In the genomic region with DNA sequence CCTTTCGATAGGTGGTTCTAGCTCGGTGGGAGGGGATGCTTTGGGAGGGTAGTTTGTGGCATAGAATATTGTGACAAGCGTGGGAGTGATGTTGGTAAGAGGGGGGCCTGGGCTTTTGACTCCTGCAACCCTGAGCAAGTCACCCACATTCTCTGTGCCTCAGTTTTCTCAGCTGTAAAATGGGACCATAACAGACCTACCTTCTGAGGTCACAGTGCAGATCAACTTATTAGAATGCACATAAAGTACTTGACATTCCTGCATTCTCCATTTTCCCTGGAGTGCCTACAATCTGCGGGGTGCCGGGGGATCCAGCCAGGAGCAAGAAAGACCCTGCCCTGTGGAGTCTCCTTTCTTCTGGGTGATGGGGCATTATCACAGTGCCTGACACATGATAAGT, we compare ENCODE assay signal across 16 cellular contexts.
DNase-seq lines count a peak whose midpoint lies in the region; ATAC-seq and TF ChIP-seq lines count a peak whose summit lies in the region.
"Had no signal": no experiment of that assay in that cellular context is flagged by ENCODE, and none has a peak within 500 bp of the region (broad histone marks: within the 10 kb centered on the region; RNA-seq: fewer than 3 reads in every experiment).

No MANE protein-coding gene starts in this region.

- POLR2A ChIA-PET in PC-9 (lab: Charles Lee; ENCODE audit: unreplicated experiment): no interaction called here

- no peaks in the 10 kb centered on the region for H3K79me2 ChIP-seq in PC-9 (ENCODE audit: low read depth)

- intact Hi-C loops in PC-9 (cut with micrococcal nuclease; ENCODE audit: unreplicated experiment): no loop called here
- intact Hi-C loops in dendritic cell treated with granulocyte-macrophage colony-stimulating factor and Interleukin-4, amounts not matched to agents 40 ng/mL and 50 ng/mL, for 4 days (cut with micrococcal nuclease): no loop called here

- TF ChIP-seq EP300 in upper lobe of left lung (IDR thresholded peaks at IDR 0.05): no peak

- H3K36me3 ChIP-seq in PC-9 (ENCODE audit: low read depth) (no peaks in the 10 kb centered on the region), upper lobe of left lung (no peaks in the 10 kb centered on the region)
- H3K36me3 ChIP-seq: BLaER1 treated with 17β-estradiol and CSF1 and Interleukin-3, amounts not matched to agents 10 nM and 100 nM had no signal

- H3K4me1 Mint-ChIP-seq in activated naive CD4-positive, alpha-beta T cell treated with anti-CD3 and anti-CD28 coated beads, Interleukin-2, amount 50 U/mL, for 24 hours: no peaks in the 10 kb centered on the region
- H3K4me1 Mint-ChIP-seq in dendritic cell treated with granulocyte-macrophage colony-stimulating factor and Interleukin-4, amounts not matched to agents 40 ng/mL and 50 ng/mL, for 4 days (ENCODE audit: low read depth): peaks cover 77% of the 10 kb centered on the region

- H3K9me3 ChIP-seq in PC-9 (ENCODE audit: insufficient read depth, low read depth) (no peaks in the 10 kb centered on the region), upper lobe of left lung (no peaks in the 10 kb centered on the region)

- H3K4me3 Mint-ChIP-seq in activated naive CD4-positive, alpha-beta T cell treated with anti-CD3 and anti-CD28 coated beads, Interleukin-2, amount 50 U/mL, for 24 hours: no peak overlapping the region
- no peak overlapping the region for H3K4me3 Mint-ChIP-seq in dendritic cell treated with granulocyte-macrophage colony-stimulating factor and Interleukin-4, amounts not matched to agents 40 ng/mL and 50 ng/mL, for 4 days
- H3K4me3 Mint-ChIP-seq: CD4-positive, alpha-beta T cell; GM23338; H9 had no signal

- 78 to 92% methylated on average over 5 of the region's 5 CpGs for WGBS in upper lobe of left lung, 2 donors

- H2AFZ ChIP-seq in PC-9: no peak overlapping the region

- H3K27ac ChIP-seq in PC-9: no peak overlapping the region
- H3K27ac ChIP-seq in upper lobe of left lung: peak overlapping the region; percentile 21 to 80 (median 48)
- H3K27ac ChIP-seq: BLaER1 treated with 17β-estradiol and CSF1 and Interleukin-3, amounts not matched to agents 10 nM and 100 nM had no signal

- no peaks in the 10 kb centered on the region; the same call in 1 of the 2 replicates for H3F3A ChIP-seq in PC-9 (ENCODE audit: insufficient read depth, low read depth)

- BruUV-seq in PC-9 (replicated peaks; lab: Mats Ljungman, UMichigan): no TSS peak

- peak overlapping the region; percentile 14 for H3K27ac Mint-ChIP-seq in activated naive CD4-positive, alpha-beta T cell treated with anti-CD3 and anti-CD28 coated beads, Interleukin-2, amount 50 U/mL, for 24 hours
- peak overlapping the region; percentile 39 for H3K27ac Mint-ChIP-seq in dendritic cell treated with granulocyte-macrophage colony-stimulating factor and Interleukin-4, amounts not matched to agents 40 ng/mL and 50 ng/mL, for 4 days
- H3K27ac Mint-ChIP-seq: CD4-positive, alpha-beta T cell; GM23338 had no signal

- H3K4me1 ChIP-seq in PC-9 (replicated peaks; ENCODE audit: insufficient read depth): peaks cover 7% of the 10 kb centered on the region; the same call in 1 of the 2 replicates
- H3K4me1 ChIP-seq in upper lobe of left lung: peaks cover 0 to 4% (median 0%) of the 10 kb centered on the region in 4 donors

- H3K4me2 ChIP-seq in PC-9: 0 out of 2 replicates have a peak overlapping the region, but pooled peaks have one; percentile 10
- H3K4me2 ChIP-seq: GM23338 had no signal

- H3K27me3 Mint-ChIP-seq in activated naive CD4-positive, alpha-beta T cell treated with anti-CD3 and anti-CD28 coated beads, Interleukin-2, amount 50 U/mL, for 24 hours: no peaks in the 10 kb centered on the region
- H3K27me3 Mint-ChIP-seq in dendritic cell treated with granulocyte-macrophage colony-stimulating factor and Interleukin-4, amounts not matched to agents 40 ng/mL and 50 ng/mL, for 4 days: no peaks in the 10 kb centered on the region
- H3K27me3 Mint-ChIP-seq: CD4-positive, alpha-beta T cell had no signal

- H3K36me3 Mint-ChIP-seq in activated naive CD4-positive, alpha-beta T cell treated with anti-CD3 and anti-CD28 coated beads, Interleukin-2, amount 50 U/mL, for 24 hours: no peaks in the 10 kb centered on the region
- no peaks in the 10 kb centered on the region for H3K36me3 Mint-ChIP-seq in dendritic cell treated with granulocyte-macrophage colony-stimulating factor and Interleukin-4, amounts not matched to agents 40 ng/mL and 50 ng/mL, for 4 days (ENCODE audit: low read depth)

- no peak for TF ChIP-seq POLR2A in upper lobe of left lung (IDR thresholded peaks at IDR 0.05)

- no peaks in the 10 kb centered on the region for H4K20me1 ChIP-seq in PC-9 (ENCODE audit: insufficient read depth)
- H4K20me1 ChIP-seq: BLaER1 treated with 17β-estradiol and CSF1 and Interleukin-3, amounts not matched to agents 10 nM and 100 nM had no signal

- H3K4me3 ChIP-seq in PC-9 (no peak overlapping the region), upper lobe of left lung (no peak overlapping the region)
- H3K4me3 ChIP-seq: BLaER1 treated with 17β-estradiol and CSF1 and Interleukin-3, amounts not matched to agents 10 nM and 100 nM; GM23338 had no signal

- ATAC-seq in upper lobe of left lung (ENCODE audit: low FRiP score in 2 of 2) (no peak), HG03378 (IDR thresholded peaks at IDR 0.05; ENCODE audit: unreplicated experiment) (no peak)
- ATAC-seq: GM23338 had no signal

- DNase-seq in activated naive CD4-positive, alpha-beta T cell treated with anti-CD3 and anti-CD28 coated beads, Interleukin-2, amount 50 U/mL, for 16 hours: no peak
- no peak for DNase-seq in PC-9
- DNase-seq in upper lobe of left lung: no peak
- no peak for DNase-seq in NK-92 treated with Interleukin-12 subunit alpha and Interleukin-12 subunit beta, amount 100 ng/mL, for 24 hours (lab: John Stamatoyannopoulos, UW)
- no peak for DNase-seq in COLO668 (lab: John Stamatoyannopoulos, UW; ENCODE audit: unreplicated experiment)
- DNase-seq: ACHN; CD4-positive, alpha-beta T cell; DMS153; DMS79 treated with DMSO at 0.1 percent for 48 hours; EL; H9 had no signal

- no peaks in the 10 kb centered on the region for H3K27me3 ChIP-seq in PC-9 (ENCODE audit: insufficient read depth, low read depth)
- no peaks in the 10 kb centered on the region for H3K27me3 ChIP-seq in upper lobe of left lung
- H3K27me3 ChIP-seq: BLaER1 treated with 17β-estradiol and CSF1 and Interleukin-3, amounts not matched to agents 10 nM and 100 nM had no signal

- H3K9me2 ChIP-seq in PC-9 (ENCODE audit: insufficient read depth): no peaks in the 10 kb centered on the region

- TF ChIP-seq CTCF in PC-9 (conservative IDR thresholded peaks at IDR 0.05) (no peak), upper lobe of left lung (IDR thresholded peaks at IDR 0.05) (no peak)

- H3K9me3 Mint-ChIP-seq in activated naive CD4-positive, alpha-beta T cell treated with anti-CD3 and anti-CD28 coated beads, Interleukin-2, amount 50 U/mL, for 24 hours: no peaks in the 10 kb centered on the region
- no peaks in the 10 kb centered on the region for H3K9me3 Mint-ChIP-seq in dendritic cell treated with granulocyte-macrophage colony-stimulating factor and Interleukin-4, amounts not matched to agents 40 ng/mL and 50 ng/mL, for 4 days
- H3K9me3 Mint-ChIP-seq: CD4-positive, alpha-beta T cell; GM23338; H9 had no signal

- CTCF ChIA-PET in PC-9 (lab: Charles Lee): no interaction called here
